Comparison of ENCODE assay signal across 9 cellular contexts in the genomic region with DNA sequence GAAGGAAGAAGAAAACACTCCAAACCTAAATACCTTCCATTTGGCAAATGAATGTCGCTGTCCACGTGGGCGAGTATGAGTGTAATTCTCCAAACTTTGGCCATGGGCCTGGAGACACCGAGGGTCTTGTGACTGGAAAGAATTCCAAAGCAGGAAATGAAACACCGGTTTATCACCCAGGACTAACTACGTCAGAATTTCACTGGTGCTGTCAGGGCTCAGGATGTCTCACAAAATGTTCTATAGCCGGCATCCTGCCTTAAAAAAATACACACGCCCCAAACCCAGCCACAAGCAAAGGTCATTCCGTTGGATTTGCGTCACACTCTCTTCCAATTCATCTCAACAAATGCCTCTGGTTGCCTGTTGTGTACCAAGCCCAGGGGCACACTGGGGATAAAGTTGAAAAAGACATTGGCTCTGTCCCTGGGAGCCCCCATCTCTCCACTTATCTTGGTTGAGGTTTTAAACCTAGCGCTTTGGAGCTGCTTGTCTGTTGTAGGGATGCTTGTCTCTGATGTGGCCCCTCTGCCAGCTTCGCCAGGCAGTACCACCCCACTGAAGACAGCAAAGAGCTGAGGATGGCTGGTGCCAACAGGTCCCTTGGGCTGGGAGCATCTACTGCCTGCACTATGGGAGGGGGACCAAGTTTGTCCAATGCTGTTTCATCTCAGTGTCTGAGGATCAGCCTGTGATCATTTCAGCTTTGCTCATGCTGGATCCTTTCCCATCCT. TPM values are rescaled to one million over a fixed set of nuclear protein-coding genes. Genes with fewer than 3 reads are reported as not detected.
DNase-seq lines count a peak whose midpoint lies in the region; ATAC-seq and TF ChIP-seq lines count a peak whose summit lies in the region.
"Had no signal": no experiment of that assay in that cellular context is flagged by ENCODE, and none has a peak within 500 bp of the region (broad histone marks: within the 10 kb centered on the region; RNA-seq: fewer than 3 reads in every experiment).

No MANE protein-coding gene starts in this region.

- no peak for TF ChIP-seq CTCF in HFF-Myc (IDR thresholded peaks at IDR 0.05; ENCODE audit: low read depth, low read length, missing control alignments)
- TF ChIP-seq CTCF in hepatocyte (IDR thresholded peaks at IDR 0.05; ENCODE audit: poor library complexity) = no peak

- intact Hi-C loops in activated CD4-positive, alpha-beta memory T cell treated with anti-CD3 and anti-CD28 coated beads for 36 hours (cut with micrococcal nuclease) = no loop called here

- H3K9me3 Mint-ChIP-seq in stimulated activated effector memory CD8-positive, alpha-beta T cell treated with anti-CD3 and anti-CD28 coated beads, Interleukin-12 subunit alpha, Interleukin-12 subunit beta, amount 100 ng/mL, for 72 hours = no peaks in the 10 kb centered on the region
- peaks cover 3% of the 10 kb centered on the region for H3K9me3 Mint-ChIP-seq in activated CD4-positive, alpha-beta memory T cell treated with anti-CD3 and anti-CD28 coated beads for 36 hours

- no peaks in the 10 kb centered on the region for H3K79me2 ChIP-seq in hepatocyte

- H3K27me3 ChIP-seq in hepatocyte = no peaks in the 10 kb centered on the region
- H3K27me3 ChIP-seq: foreskin keratinocyte had no signal

- H3K27me3 Mint-ChIP-seq in activated CD4-positive, alpha-beta memory T cell treated with anti-CD3 and anti-CD28 coated beads for 36 hours = peaks cover 2% of the 10 kb centered on the region

- H3K4me1 ChIP-seq in hepatocyte (ENCODE audit: insufficient read depth) = peaks cover 12% of the 10 kb centered on the region

- POLR2A ChIA-PET in activated CD4-positive, alpha-beta memory T cell treated with anti-CD3 and anti-CD28 coated beads for 36 hours (lab: Charles Lee) = no interaction called here

- peak overlapping the region; percentile 75 for H3K27ac ChIP-seq in hepatocyte
- H3K27ac ChIP-seq: foreskin keratinocyte had no signal

- H3K36me3 Mint-ChIP-seq in stimulated activated effector memory CD8-positive, alpha-beta T cell treated with anti-CD3 and anti-CD28 coated beads, Interleukin-12 subunit alpha, Interleukin-12 subunit beta, amount 100 ng/mL, for 72 hours = no peaks in the 10 kb centered on the region
- no peaks in the 10 kb centered on the region for H3K36me3 Mint-ChIP-seq in activated CD4-positive, alpha-beta memory T cell treated with anti-CD3 and anti-CD28 coated beads for 36 hours

- H4K20me1 ChIP-seq in hepatocyte (ENCODE audit: insufficient read depth, poor library complexity, severe bottlenecking) = no peaks in the 10 kb centered on the region

- DNase-seq in HFF-Myc (ENCODE audit: extremely low read depth, low read depth) (peak; percentile 90), amniotic stem cell (lab: John Stamatoyannopoulos, UW) (peak; percentile 82), hepatocyte (ENCODE audit: low spot score) (peak; percentile 44), KBM-7 (no peak), NCI-H2107 (lab: John Stamatoyannopoulos, UW) (no peak)
- no peak for DNase-seq in stimulated activated effector memory CD8-positive, alpha-beta T cell treated with anti-CD3 and anti-CD28 coated beads, Interleukin-12 subunit alpha, Interleukin-12 subunit beta, amount 100 ng/mL, for 72 hours (ENCODE audit: low spot score in 2 of 2)
- no peak for DNase-seq in activated CD4-positive, alpha-beta memory T cell treated with anti-CD3 and anti-CD28 coated beads for 36 hours

- ATAC-seq in stimulated activated effector memory CD8-positive, alpha-beta T cell treated with anti-CD3 and anti-CD28 coated beads, Interleukin-12 subunit alpha, Interleukin-12 subunit beta, amount 100 ng/mL, for 72 hours = no peak
- no peak for ATAC-seq in HG03432 (IDR thresholded peaks at IDR 0.05; ENCODE audit: unreplicated experiment)

- H3K36me3 ChIP-seq in hepatocyte (replicated peaks; ENCODE audit: insufficient read depth, low read depth) = no peaks in the 10 kb centered on the region

- H3K4me1 Mint-ChIP-seq in stimulated activated effector memory CD8-positive, alpha-beta T cell treated with anti-CD3 and anti-CD28 coated beads, Interleukin-12 subunit alpha, Interleukin-12 subunit beta, amount 100 ng/mL, for 72 hours = peaks cover 40% of the 10 kb centered on the region
- H3K4me1 Mint-ChIP-seq in activated CD4-positive, alpha-beta memory T cell treated with anti-CD3 and anti-CD28 coated beads for 36 hours (ENCODE audit: low read depth) = peaks cover 9% of the 10 kb centered on the region

- H3K27ac Mint-ChIP-seq in stimulated activated effector memory CD8-positive, alpha-beta T cell treated with anti-CD3 and anti-CD28 coated beads, Interleukin-12 subunit alpha, Interleukin-12 subunit beta, amount 100 ng/mL, for 72 hours = peak overlapping the region; percentile 55
- H3K27ac Mint-ChIP-seq in activated CD4-positive, alpha-beta memory T cell treated with anti-CD3 and anti-CD28 coated beads for 36 hours = no peak overlapping the region

- peak overlapping the region; percentile 16 for H3K4me3 ChIP-seq in HFF-Myc (replicated peaks; ENCODE audit: low read depth, low read length)
- no peak overlapping the region for H3K4me3 ChIP-seq in hepatocyte

- H3K4me3 Mint-ChIP-seq in stimulated activated effector memory CD8-positive, alpha-beta T cell treated with anti-CD3 and anti-CD28 coated beads, Interleukin-12 subunit alpha, Interleukin-12 subunit beta, amount 100 ng/mL, for 72 hours = no peak overlapping the region
- no peak overlapping the region for H3K4me3 Mint-ChIP-seq in activated CD4-positive, alpha-beta memory T cell treated with anti-CD3 and anti-CD28 coated beads for 36 hours

- whole genome bisulfite sequencing in hepatocyte (ENCODE audit: low lambda C conversion rate, missing lambda C conversion rate) = 70% methylated on average over 12 of the region's 12 CpGs

- H3K4me2 ChIP-seq in hepatocyte = peak overlapping the region; percentile 38

- H3K9me3 ChIP-seq in hepatocyte (ENCODE audit: low read depth) = no peaks in the 10 kb centered on the region

- CTCF ChIA-PET in activated CD4-positive, alpha-beta memory T cell treated with anti-CD3 and anti-CD28 coated beads for 36 hours (lab: Charles Lee) = interaction anchor here (0.8 to 3.3 kb wide), 7 partner anchors 9 to 548 kb away, joined by 3 to 20 read pairs (median 6); partner anchors contain the start of genes CFAP58 and ITPRIP

- H2AFZ ChIP-seq in hepatocyte = no peak overlapping the region

- H3K9me2 ChIP-seq in hepatocyte (replicated peaks; ENCODE audit: insufficient read depth) = no peaks in the 10 kb centered on the region

- in situ Hi-C loops in KBM-7 (cut with MboI; ENCODE audit: low pct_unique_long_range_greater_than_20kb, low sequenced_read_pairs) = no loop called here

RNA-seq across cellular contexts. Expression of gene GSTO2, which starts 31.2 kb away (rescaled TPM):
- total RNA-seq in hepatocyte = 2.5 and 2.7 TPM in 2 replicates
- polyA plus RNA-seq in hepatocyte = 0.37 and 1.4 TPM in 2 replicates
- total RNA-seq in activated CD4-positive, alpha-beta memory T cell treated with anti-CD3 and anti-CD28 coated beads for 36 hours = 1 to 10 TPM; 2.3 to 2.6 TPM

RNA-seq across cellular contexts. Expression of gene ITPRIP, which starts 38.1 kb away (rescaled TPM):
- total RNA-seq in hepatocyte = 4.9 and 5.9 TPM in 2 replicates
- polyA plus RNA-seq in hepatocyte = 7.9 and 9.0 TPM in 2 replicates
- total RNA-seq in activated CD4-positive, alpha-beta memory T cell treated with anti-CD3 and anti-CD28 coated beads for 36 hours = 10 to 100 TPM; 15.6 to 16.6 TPM

RNA-seq across cellular contexts. Expression of gene GSTO1, which starts 45.5 kb away (rescaled TPM):
- total RNA-seq in hepatocyte = 216 and 220 TPM in 2 replicates
- polyA plus RNA-seq in hepatocyte = 292 and 328 TPM in 2 replicates
- 100 to 1,000 TPM; 215 to 225 TPM for total RNA-seq in activated CD4-positive, alpha-beta memory T cell treated with anti-CD3 and anti-CD28 coated beads for 36 hours

RNA-seq across cellular contexts. Expression of gene CFAP58, which starts 53.5 kb away (rescaled TPM):
- 0.17 and 0.20 TPM in 2 replicates for total RNA-seq in hepatocyte
- not detected in 2 replicates for polyA plus RNA-seq in hepatocyte
- under 1 TPM; 0.31 to 0.88 TPM for total RNA-seq in activated CD4-positive, alpha-beta memory T cell treated with anti-CD3 and anti-CD28 coated beads for 36 hours

Comparison
In these comparisons a context has a peak if more than half of its experiments do, and no peak if none do; other contexts are left out.
1. DNase-seq: peak in HFF-Myc (single experiment), amniotic stem cell (single experiment) and hepatocyte (single experiment); none in stimulated activated effector memory CD8-positive, alpha-beta T cell treated with anti-CD3 and anti-CD28 coated beads, Interleukin-12 subunit alpha, Interleukin-12 subunit beta, amount 100 ng/mL, for 72 hours (0 of 2), KBM-7 (single experiment), activated CD4-positive, alpha-beta memory T cell treated with anti-CD3 and anti-CD28 coated beads for 36 hours (single experiment) and NCI-H2107 (single experiment).